23 cellular contexts compared by ENCODE assay signal in the genomic region with DNA sequence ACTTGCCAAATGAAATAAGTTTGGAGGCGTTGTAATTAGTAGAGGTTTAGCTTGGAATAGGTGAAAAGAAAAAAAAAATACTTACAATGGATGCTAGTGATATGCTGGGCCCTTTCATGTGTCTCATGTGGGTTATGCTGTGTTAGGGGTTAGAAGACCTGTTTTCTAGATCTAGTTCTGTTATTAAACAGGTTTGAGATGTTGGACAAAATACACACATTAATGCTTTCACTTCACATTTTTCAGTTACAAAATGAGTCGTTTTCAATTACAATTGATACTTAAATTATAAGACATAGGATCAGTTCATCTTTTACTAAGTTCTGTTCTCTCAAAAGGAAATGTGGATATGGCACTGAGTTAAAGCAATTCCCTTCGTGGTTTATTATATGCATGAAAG.
"Had no signal": no experiment of that assay in that cellular context is flagged by ENCODE, and none has a peak within 500 bp of the region (broad histone marks: within the 10 kb centered on the region; RNA-seq: fewer than 3 reads in every experiment).

No MANE protein-coding gene starts in this region.

- H3K4me1 Mint-ChIP-seq: activated naive CD8-positive, alpha-beta T cell treated with anti-CD3 and anti-CD28 coated beads for 36 hours; central memory CD8-positive, alpha-beta T cell; immature natural killer cell; naive thymus-derived CD8-positive, alpha-beta T cell; stimulated activated effector memory CD8-positive, alpha-beta T cell treated with anti-CD3 and anti-CD28 coated beads, Interleukin-12 subunit alpha, Interleukin-12 subunit beta, amount 100 ng/mL, for 72 hours; stimulated activated naive CD8-positive, alpha-beta T cell treated with anti-CD3 and anti-CD28 coated beads, Interleukin-15, amount 100 ng/mL, for 72 hours had no signal

- DNase-seq: activated CD4-positive, alpha-beta T cell treated with anti-CD3 and anti-CD28 coated beads, Interleukin-2, amount 50 U/mL, for 4 hours; activated CD8-positive, alpha-beta memory T cell treated with anti-CD3 and anti-CD28 coated beads, Interleukin-2, amount 50 U/mL, for 48 hours; activated naive CD4-positive, alpha-beta T cell treated with Interleukin-2 at 50 U/mL for 16 hours; activated naive CD8-positive, alpha-beta T cell treated with anti-CD3 and anti-CD28 coated beads for 36 hours; activated T-cell treated with anti-CD3 and anti-CD28 coated beads, Interleukin-2, amount 50 U/mL, for 48 hours; effector memory CD8-positive, alpha-beta T cell; foreskin melanocyte; glutamatergic neuron; immature natural killer cell; left lung; naive thymus-derived CD8-positive, alpha-beta T cell; small intestine; stimulated activated CD4-positive, alpha-beta T cell treated with anti-CD3 and anti-CD28 coated beads, Interleukin-2, amount 100 ng/mL, for 24 hours; stimulated activated naive CD8-positive, alpha-beta T cell treated with anti-CD3 and anti-CD28 coated beads, Interleukin-15, amount 100 ng/mL, for 72 hours; tibial artery had no signal

- H3K9me3 Mint-ChIP-seq: central memory CD8-positive, alpha-beta T cell; effector memory CD8-positive, alpha-beta T cell; stimulated activated effector memory CD8-positive, alpha-beta T cell treated with anti-CD3 and anti-CD28 coated beads, Interleukin-12 subunit alpha, Interleukin-12 subunit beta, amount 100 ng/mL, for 72 hours; stimulated activated naive CD8-positive, alpha-beta T cell treated with anti-CD3 and anti-CD28 coated beads, Interleukin-15, amount 100 ng/mL, for 72 hours; WTC11 had no signal

- H3K4me2 ChIP-seq: hepatocyte had no signal

- H3K27ac Mint-ChIP-seq: activated naive CD8-positive, alpha-beta T cell treated with anti-CD3 and anti-CD28 coated beads for 36 hours; effector memory CD8-positive, alpha-beta T cell; immature natural killer cell; stimulated activated effector memory CD8-positive, alpha-beta T cell treated with anti-CD3 and anti-CD28 coated beads, Interleukin-12 subunit alpha, Interleukin-12 subunit beta, amount 100 ng/mL, for 72 hours; stimulated activated naive CD8-positive, alpha-beta T cell treated with anti-CD3 and anti-CD28 coated beads, Interleukin-15, amount 100 ng/mL, for 72 hours; WTC11 had no signal

- H3K36me3 ChIP-seq: breast epithelium, left lung, tibial artery had no signal

- H2AFZ ChIP-seq: hepatocyte had no signal

- H3K4me1 ChIP-seq: breast epithelium, left lung, tibial artery had no signal

- H3K27ac ChIP-seq: breast epithelium, hepatocyte, left lung, tibial artery had no signal

- H3K4me3 Mint-ChIP-seq: activated naive CD8-positive, alpha-beta T cell treated with anti-CD3 and anti-CD28 coated beads for 36 hours; central memory CD8-positive, alpha-beta T cell; effector memory CD8-positive, alpha-beta T cell; immature natural killer cell; naive thymus-derived CD8-positive, alpha-beta T cell; stimulated activated effector memory CD8-positive, alpha-beta T cell treated with anti-CD3 and anti-CD28 coated beads, Interleukin-12 subunit alpha, Interleukin-12 subunit beta, amount 100 ng/mL, for 72 hours; stimulated activated naive CD8-positive, alpha-beta T cell treated with anti-CD3 and anti-CD28 coated beads, Interleukin-15, amount 100 ng/mL, for 72 hours; WTC11 had no signal

- H3K9me3 ChIP-seq: breast epithelium, left lung, tibial artery had no signal

- ATAC-seq: effector memory CD8-positive, alpha-beta T cell; esophagus mucosa; left lung; naive thymus-derived CD8-positive, alpha-beta T cell; sciatic nerve; stimulated activated effector memory CD8-positive, alpha-beta T cell treated with anti-CD3 and anti-CD28 coated beads, Interleukin-12 subunit alpha, Interleukin-12 subunit beta, amount 100 ng/mL, for 72 hours; stimulated activated naive CD8-positive, alpha-beta T cell treated with anti-CD3 and anti-CD28 coated beads, Interleukin-15, amount 100 ng/mL, for 72 hours; WTC11 had no signal

- H3K27me3 Mint-ChIP-seq: activated naive CD8-positive, alpha-beta T cell treated with anti-CD3 and anti-CD28 coated beads for 36 hours; stimulated activated naive CD8-positive, alpha-beta T cell treated with anti-CD3 and anti-CD28 coated beads, Interleukin-15, amount 100 ng/mL, for 72 hours had no signal

- H3K4me3 ChIP-seq: breast epithelium, hepatocyte, left lung, lung, tibial artery had no signal

- H3K79me2 ChIP-seq: hepatocyte had no signal

- H3K36me3 Mint-ChIP-seq: activated naive CD8-positive, alpha-beta T cell treated with anti-CD3 and anti-CD28 coated beads for 36 hours; immature natural killer cell; naive thymus-derived CD8-positive, alpha-beta T cell; stimulated activated effector memory CD8-positive, alpha-beta T cell treated with anti-CD3 and anti-CD28 coated beads, Interleukin-12 subunit alpha, Interleukin-12 subunit beta, amount 100 ng/mL, for 72 hours; WTC11 had no signal

- H3K27me3 ChIP-seq: breast epithelium, hepatocyte, left lung, tibial artery had no signal
